Comparison of ENCODE assay signal across 36 cellular contexts in the genomic region with DNA sequence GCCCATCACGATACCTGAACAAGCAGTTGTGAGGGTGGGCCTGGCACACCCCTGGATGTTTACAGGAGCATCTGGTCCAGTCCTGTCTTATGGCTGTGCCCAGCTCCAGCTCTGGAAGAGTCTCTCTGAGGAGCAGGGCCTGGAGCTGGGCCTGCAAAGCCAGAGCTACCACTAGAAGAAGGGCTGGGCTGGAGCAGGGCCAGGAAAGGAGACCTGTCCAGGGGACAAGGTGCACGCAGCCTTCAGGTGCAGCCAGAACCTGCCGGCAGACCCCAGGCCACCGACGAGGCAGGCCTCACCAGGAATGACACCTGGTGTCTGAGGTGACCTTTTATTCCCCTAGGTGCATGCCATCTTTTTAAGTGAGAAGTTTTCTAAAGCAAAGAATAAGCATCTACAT. TPM values are rescaled to one million over a fixed set of nuclear protein-coding genes. Genes with fewer than 3 reads are reported as not detected.
"Had no signal": no experiment of that assay in that cellular context is flagged by ENCODE, and none has a peak within 500 bp of the region (broad histone marks: within the 10 kb centered on the region; RNA-seq: fewer than 3 reads in every experiment).

No MANE protein-coding gene starts in this region.

- DNase-seq: activated B cell treated with CpG ODN at 0.5 μM for 24 hours; activated CD4-positive, alpha-beta memory T cell treated with anti-CD3 and anti-CD28 coated beads for 36 hours; activated CD4-positive, alpha-beta T cell treated with anti-CD3 and anti-CD28 coated beads for 4 hours; activated CD4-positive, alpha-beta T cell treated with anti-CD3 and anti-CD28 coated beads, Interleukin-2, amount 50 U/mL, for 1 hour; activated CD4-positive, CD25-positive, alpha-beta regulatory T cell treated with anti-CD3 and anti-CD28 coated beads, Interleukin-2, amount 50 U/mL, for 72 hours; activated CD8-positive, alpha-beta memory T cell treated with anti-CD3 and anti-CD28 coated beads for 24 hours; activated CD8-positive, alpha-beta memory T cell treated with anti-CD3 and anti-CD28 coated beads, Interleukin-2, amount 10 ng/mL, durations not matched to agents 7 days and 5 days; activated CD8-positive, alpha-beta memory T cell treated with anti-CD3 and anti-CD28 coated beads, Interleukin-2, amount 50 U/mL, for 48 hours; activated effector memory CD4-positive, alpha-beta T cell treated with Interleukin-2 at 50 U/mL for 16 hours; activated naive CD4-positive, alpha-beta T cell treated with anti-CD3 and anti-CD28 coated beads, Interleukin-2, amount 10 ng/mL, durations not matched to agents 7 days and 5 days; activated naive CD8-positive, alpha-beta T cell treated with anti-CD3 and anti-CD28 coated beads, Interleukin-2, amount 50 U/mL, for 24 hours; activated T-cell treated with anti-CD3 and anti-CD28 coated beads, Interleukin-2, amount 50 U/mL, for 48 hours; anterior cingulate cortex; central memory CD4-positive, alpha-beta T cell; Kasumi-1; KG1; MM.1S; MV-4-11; NCI-H1092; NCI-H1436 treated with DMSO at 0.1 percent for 48 hours; NCI-H1694 treated with DMSO at 0.1 percent for 48 hours; NCI-H2029; NCI-H345; NCI-H524 treated with DMSO at 0.1 percent for 48 hours; RPMI8226; SIG-M5; T-cell; T-helper 17 cell had no signal

- H3K9me3 Mint-ChIP-seq: activated B cell treated with CpG ODN at 0.5 μM for 24 hours; activated CD4-positive, alpha-beta memory T cell treated with anti-CD3 and anti-CD28 coated beads for 36 hours; activated naive CD4-positive, alpha-beta T cell treated with anti-CD3 and anti-CD28 coated beads, Interleukin-2, amount 10 ng/mL, durations not matched to agents 7 days and 5 days; activated naive CD8-positive, alpha-beta T cell treated with anti-CD3 and anti-CD28 coated beads, Interleukin-2, amount 50 U/mL, for 24 hours; brain; T-cell had no signal

- H3K4me3 ChIP-seq: Peyer's patch had no signal

- H3K36me3 Mint-ChIP-seq: activated CD4-positive, alpha-beta memory T cell treated with anti-CD3 and anti-CD28 coated beads for 36 hours; activated CD8-positive, alpha-beta memory T cell treated with anti-CD3 and anti-CD28 coated beads, Interleukin-2, amount 10 ng/mL, durations not matched to agents 7 days and 5 days had no signal

- H3K27ac Mint-ChIP-seq: activated B cell treated with CpG ODN at 0.5 μM for 24 hours; activated CD4-positive, alpha-beta memory T cell treated with anti-CD3 and anti-CD28 coated beads for 36 hours; activated CD8-positive, alpha-beta memory T cell treated with anti-CD3 and anti-CD28 coated beads, Interleukin-2, amount 10 ng/mL, durations not matched to agents 7 days and 5 days; activated naive CD4-positive, alpha-beta T cell treated with anti-CD3 and anti-CD28 coated beads, Interleukin-2, amount 10 ng/mL, durations not matched to agents 7 days and 5 days; activated naive CD8-positive, alpha-beta T cell; activated naive CD8-positive, alpha-beta T cell treated with anti-CD3 and anti-CD28 coated beads, Interleukin-2, amount 50 U/mL, for 24 hours; T-cell; T-helper 17 cell had no signal

- H3K36me3 ChIP-seq: Peyer's patch had no signal

- H3K27me3 Mint-ChIP-seq: activated B cell treated with CpG ODN at 0.5 μM for 24 hours; activated CD4-positive, alpha-beta memory T cell treated with anti-CD3 and anti-CD28 coated beads for 36 hours; activated CD8-positive, alpha-beta memory T cell treated with anti-CD3 and anti-CD28 coated beads, Interleukin-2, amount 10 ng/mL, durations not matched to agents 7 days and 5 days; activated naive CD8-positive, alpha-beta T cell; activated naive CD8-positive, alpha-beta T cell treated with anti-CD3 and anti-CD28 coated beads, Interleukin-2, amount 50 U/mL, for 24 hours; brain; T-cell; T-helper 17 cell had no signal

- H3K4me3 Mint-ChIP-seq: activated B cell treated with CpG ODN at 0.5 μM for 24 hours; activated CD4-positive, alpha-beta memory T cell treated with anti-CD3 and anti-CD28 coated beads for 36 hours; activated CD8-positive, alpha-beta memory T cell treated with anti-CD3 and anti-CD28 coated beads, Interleukin-2, amount 10 ng/mL, durations not matched to agents 7 days and 5 days; activated naive CD4-positive, alpha-beta T cell treated with anti-CD3 and anti-CD28 coated beads, Interleukin-2, amount 10 ng/mL, durations not matched to agents 7 days and 5 days; activated naive CD8-positive, alpha-beta T cell; activated naive CD8-positive, alpha-beta T cell treated with anti-CD3 and anti-CD28 coated beads, Interleukin-2, amount 50 U/mL, for 24 hours; brain; T-cell; T-helper 17 cell had no signal

- H3K27me3 ChIP-seq: Peyer's patch had no signal

- H3K9me3 ChIP-seq: Peyer's patch had no signal

- ATAC-seq: activated CD8-positive, alpha-beta memory T cell treated with anti-CD3 and anti-CD28 coated beads, Interleukin-2, amount 10 ng/mL, durations not matched to agents 7 days and 5 days; activated naive CD8-positive, alpha-beta T cell treated with anti-CD3 and anti-CD28 coated beads, Interleukin-2, amount 50 U/mL, for 24 hours; Right ventricle myocardium inferior; SK-N-SH treated with all-trans-retinoic acid at 6 μM for 48 hours; T-cell; T-helper 17 cell had no signal

- H3K4me1 Mint-ChIP-seq: activated B cell treated with CpG ODN at 0.5 μM for 24 hours had no signal

- H3K27ac ChIP-seq: Peyer's patch, VCaP had no signal

RNA-seq across cellular contexts. Expression of a gene that starts 8.4 kb away (rescaled TPM):
- total RNA-seq: activated CD4-positive, alpha-beta memory T cell treated with anti-CD3 and anti-CD28 coated beads for 36 hours; activated CD8-positive, alpha-beta memory T cell treated with anti-CD3 and anti-CD28 coated beads, Interleukin-2, amount 10 ng/mL, durations not matched to agents 7 days and 5 days; NCI-H460; Right ventricle myocardium inferior; SK-MEL-5; T-helper 17 cell had no signal
